ENCODE assay signal across 1 cellular context in the genomic region with DNA sequence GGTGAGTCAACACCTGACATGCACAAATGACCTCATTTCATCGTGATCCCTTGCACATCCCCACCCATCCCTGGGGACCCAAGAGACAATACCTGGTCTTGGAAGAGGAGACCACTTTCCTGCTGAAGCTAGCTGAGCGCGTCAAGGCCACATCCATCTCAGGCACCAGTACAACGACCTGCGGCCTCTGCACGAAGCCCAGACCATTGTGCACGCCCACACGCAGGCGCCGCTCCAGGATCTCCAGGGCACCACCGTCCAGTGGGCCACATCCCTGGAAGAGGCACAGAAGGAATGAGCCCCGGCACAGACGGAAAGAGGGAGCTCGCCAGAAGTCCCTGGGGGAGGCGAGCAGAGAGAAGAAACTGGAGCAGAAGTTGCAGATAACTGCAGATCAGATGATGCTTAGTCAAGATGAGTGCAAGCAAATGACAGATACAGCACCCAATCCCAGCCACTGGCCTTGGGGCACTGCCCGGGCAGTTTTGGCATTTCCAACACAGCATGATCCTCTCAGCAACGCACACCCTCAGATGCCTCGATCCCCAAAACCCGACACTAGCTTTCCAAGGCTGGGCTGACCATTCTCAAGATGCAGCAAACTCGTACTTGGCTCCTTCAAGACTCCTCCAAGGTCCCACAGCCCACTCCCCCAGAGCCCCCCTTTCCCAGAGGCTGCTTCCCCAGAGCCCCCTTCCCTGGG.
TF ChIP-seq lines count a peak whose summit lies in the region.

No MANE protein-coding gene starts in this region.

TF ChIP-seq in HepG2, 621 proteins besides CTCF, POLR2A, EP300 and RAD21:
- TF ChIP-seq, protein P1, sequence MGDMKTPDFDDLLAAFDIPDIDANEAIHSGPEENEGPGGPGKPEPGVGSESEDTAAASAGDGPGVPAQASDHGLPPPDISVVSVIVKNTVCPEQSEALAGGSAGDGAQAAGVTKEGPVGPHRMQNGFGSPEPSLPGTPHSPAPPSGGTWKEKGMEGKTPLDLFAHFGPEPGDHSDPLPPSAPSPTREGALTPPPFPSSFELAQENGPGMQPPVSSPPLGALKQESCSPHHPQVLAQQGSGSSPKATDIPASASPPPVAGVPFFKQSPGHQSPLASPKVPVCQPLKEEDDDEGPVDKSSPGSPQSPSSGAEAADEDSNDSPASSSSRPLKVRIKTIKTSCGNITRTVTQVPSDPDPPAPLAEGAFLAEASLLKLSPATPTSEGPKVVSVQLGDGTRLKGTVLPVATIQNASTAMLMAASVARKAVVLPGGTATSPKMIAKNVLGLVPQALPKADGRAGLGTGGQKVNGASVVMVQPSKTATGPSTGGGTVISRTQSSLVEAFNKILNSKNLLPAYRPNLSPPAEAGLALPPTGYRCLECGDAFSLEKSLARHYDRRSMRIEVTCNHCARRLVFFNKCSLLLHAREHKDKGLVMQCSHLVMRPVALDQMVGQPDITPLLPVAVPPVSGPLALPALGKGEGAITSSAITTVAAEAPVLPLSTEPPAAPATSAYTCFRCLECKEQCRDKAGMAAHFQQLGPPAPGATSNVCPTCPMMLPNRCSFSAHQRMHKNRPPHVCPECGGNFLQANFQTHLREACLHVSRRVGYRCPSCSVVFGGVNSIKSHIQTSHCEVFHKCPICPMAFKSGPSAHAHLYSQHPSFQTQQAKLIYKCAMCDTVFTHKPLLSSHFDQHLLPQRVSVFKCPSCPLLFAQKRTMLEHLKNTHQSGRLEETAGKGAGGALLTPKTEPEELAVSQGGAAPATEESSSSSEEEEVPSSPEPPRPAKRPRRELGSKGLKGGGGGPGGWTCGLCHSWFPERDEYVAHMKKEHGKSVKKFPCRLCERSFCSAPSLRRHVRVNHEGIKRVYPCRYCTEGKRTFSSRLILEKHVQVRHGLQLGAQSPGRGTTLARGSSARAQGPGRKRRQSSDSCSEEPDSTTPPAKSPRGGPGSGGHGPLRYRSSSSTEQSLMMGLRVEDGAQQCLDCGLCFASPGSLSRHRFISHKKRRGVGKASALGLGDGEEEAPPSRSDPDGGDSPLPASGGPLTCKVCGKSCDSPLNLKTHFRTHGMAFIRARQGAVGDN (CRISPR knock-in tag; IDR thresholded peaks at IDR 0.05) = peak; percentile 22; the same call in 1 of the 2 replicates
- TF ChIP-seq, protein P2, sequence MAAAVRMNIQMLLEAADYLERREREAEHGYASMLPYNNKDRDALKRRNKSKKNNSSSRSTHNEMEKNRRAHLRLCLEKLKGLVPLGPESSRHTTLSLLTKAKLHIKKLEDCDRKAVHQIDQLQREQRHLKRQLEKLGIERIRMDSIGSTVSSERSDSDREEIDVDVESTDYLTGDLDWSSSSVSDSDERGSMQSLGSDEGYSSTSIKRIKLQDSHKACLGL (CRISPR knock-in tag; IDR thresholded peaks at IDR 0.05) = no peak
- TF ChIP-seq, protein P3, sequence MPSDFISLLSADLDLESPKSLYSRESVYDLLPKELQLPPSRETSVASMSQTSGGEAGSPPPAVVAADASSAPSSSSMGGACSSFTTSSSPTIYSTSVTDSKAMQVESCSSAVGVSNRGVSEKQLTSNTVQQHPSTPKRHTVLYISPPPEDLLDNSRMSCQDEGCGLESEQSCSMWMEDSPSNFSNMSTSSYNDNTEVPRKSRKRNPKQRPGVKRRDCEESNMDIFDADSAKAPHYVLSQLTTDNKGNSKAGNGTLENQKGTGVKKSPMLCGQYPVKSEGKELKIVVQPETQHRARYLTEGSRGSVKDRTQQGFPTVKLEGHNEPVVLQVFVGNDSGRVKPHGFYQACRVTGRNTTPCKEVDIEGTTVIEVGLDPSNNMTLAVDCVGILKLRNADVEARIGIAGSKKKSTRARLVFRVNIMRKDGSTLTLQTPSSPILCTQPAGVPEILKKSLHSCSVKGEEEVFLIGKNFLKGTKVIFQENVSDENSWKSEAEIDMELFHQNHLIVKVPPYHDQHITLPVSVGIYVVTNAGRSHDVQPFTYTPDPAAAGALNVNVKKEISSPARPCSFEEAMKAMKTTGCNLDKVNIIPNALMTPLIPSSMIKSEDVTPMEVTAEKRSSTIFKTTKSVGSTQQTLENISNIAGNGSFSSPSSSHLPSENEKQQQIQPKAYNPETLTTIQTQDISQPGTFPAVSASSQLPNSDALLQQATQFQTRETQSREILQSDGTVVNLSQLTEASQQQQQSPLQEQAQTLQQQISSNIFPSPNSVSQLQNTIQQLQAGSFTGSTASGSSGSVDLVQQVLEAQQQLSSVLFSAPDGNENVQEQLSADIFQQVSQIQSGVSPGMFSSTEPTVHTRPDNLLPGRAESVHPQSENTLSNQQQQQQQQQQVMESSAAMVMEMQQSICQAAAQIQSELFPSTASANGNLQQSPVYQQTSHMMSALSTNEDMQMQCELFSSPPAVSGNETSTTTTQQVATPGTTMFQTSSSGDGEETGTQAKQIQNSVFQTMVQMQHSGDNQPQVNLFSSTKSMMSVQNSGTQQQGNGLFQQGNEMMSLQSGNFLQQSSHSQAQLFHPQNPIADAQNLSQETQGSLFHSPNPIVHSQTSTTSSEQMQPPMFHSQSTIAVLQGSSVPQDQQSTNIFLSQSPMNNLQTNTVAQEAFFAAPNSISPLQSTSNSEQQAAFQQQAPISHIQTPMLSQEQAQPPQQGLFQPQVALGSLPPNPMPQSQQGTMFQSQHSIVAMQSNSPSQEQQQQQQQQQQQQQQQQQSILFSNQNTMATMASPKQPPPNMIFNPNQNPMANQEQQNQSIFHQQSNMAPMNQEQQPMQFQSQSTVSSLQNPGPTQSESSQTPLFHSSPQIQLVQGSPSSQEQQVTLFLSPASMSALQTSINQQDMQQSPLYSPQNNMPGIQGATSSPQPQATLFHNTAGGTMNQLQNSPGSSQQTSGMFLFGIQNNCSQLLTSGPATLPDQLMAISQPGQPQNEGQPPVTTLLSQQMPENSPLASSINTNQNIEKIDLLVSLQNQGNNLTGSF (CRISPR knock-in tag; IDR thresholded peaks at IDR 0.05) = no peak
- TF ChIP-seq SOX6 (IDR thresholded peaks at IDR 0.05) (no peak), SOX6 (CRISPR knock-in tag; IDR thresholded peaks at IDR 0.05) (no peak)
